In genomic region chr1:245279346-245279745, GRCh38 we compare ENCODE assay signal across 20 cellular contexts.
DNase-seq lines count a peak whose midpoint lies in the region; ATAC-seq and TF ChIP-seq lines count a peak whose summit lies in the region.
"Had no signal": no experiment of that assay in that cellular context is flagged by ENCODE, and none has a peak within 500 bp of the region (broad histone marks: within the 10 kb centered on the region; RNA-seq: fewer than 3 reads in every experiment).

No MANE protein-coding gene starts in this region.

- no peak for DNase-seq in cardiac muscle cell (ENCODE audit: low read depth in 1 of 2, low spot score in 1 of 2)
- DNase-seq in Right ventricle myocardium superior: no peak
- DNase-seq in RPMI7951 (ENCODE audit: low read depth): peak; percentile 60
- DNase-seq in fibroblast of peridontal ligament (ENCODE audit: extremely low read depth): peak; percentile 40
- no peak for DNase-seq in NCI-H345 treated with DMSO at 0.1 percent for 48 hours (lab: John Stamatoyannopoulos, UW; ENCODE audit: unreplicated experiment)
- no peak for DNase-seq in T-helper 2 cell
- DNase-seq in omental fat pad (ENCODE audit: low spot score): no peak
- DNase-seq: CD8-positive, alpha-beta T cell; DMS79 treated with DMSO at 0.1 percent for 48 hours; GDM1; GOT3; NCI-H187; NCI-H345; NCI-H69 had no signal

- H3K4me3 ChIP-seq in cardiac muscle cell: no peak overlapping the region
- H3K4me3 ChIP-seq: BLaER1, SJCRH30 had no signal

- H3K36me3 ChIP-seq in cardiac muscle cell: no peaks in the 10 kb centered on the region
- H3K36me3 ChIP-seq: BLaER1, SJCRH30 had no signal

- H3K4me1 ChIP-seq in cardiac muscle cell (ENCODE audit: low read depth): peaks cover 47% of the 10 kb centered on the region
- H3K4me1 ChIP-seq: BLaER1 had no signal

- no peaks in the 10 kb centered on the region for H3K27me3 ChIP-seq in cardiac muscle cell
- H3K27me3 ChIP-seq: BLaER1, SJCRH30 had no signal

- H3K27ac ChIP-seq in cardiac muscle cell: peak overlapping the region; percentile 86
- H3K27ac ChIP-seq: 22Rv1, BLaER1, HL-60, RWPE1, SJCRH30 had no signal

- TF ChIP-seq CTCF in cardiac muscle cell (IDR thresholded peaks at IDR 0.05; ENCODE audit: low read depth, low read length): no peak
- TF ChIP-seq CTCF in omental fat pad (IDR thresholded peaks at IDR 0.05): no peak

- intact Hi-C loops in Right ventricle myocardium superior (cut with DNase I): no loop called here

- ATAC-seq in Right ventricle myocardium superior (ENCODE audit: poor library complexity) (no peak), omental fat pad (ENCODE audit: low FRiP score) (no peak), GM21360 (IDR thresholded peaks at IDR 0.05; ENCODE audit: unreplicated experiment) (no peak)
- ATAC-seq: CD8-positive, alpha-beta T cell had no signal

- H3K9me3 ChIP-seq in cardiac muscle cell (ENCODE audit: low read depth): no peaks in the 10 kb centered on the region
- H3K9me3 ChIP-seq: SJCRH30 had no signal

Comparison
In these comparisons a context has a peak if more than half of its experiments do, and no peak if none do; other contexts are left out.
1. DNase-seq: peak in RPMI7951 (single experiment) and fibroblast of peridontal ligament (single experiment); none in cardiac muscle cell (0 of 2), Right ventricle myocardium superior (single experiment), NCI-H345 treated with DMSO at 0.1 percent for 48 hours (single experiment), T-helper 2 cell (0 of 5) and omental fat pad (single experiment).